1 cellular context compared by ENCODE assay signal in the genomic region with DNA sequence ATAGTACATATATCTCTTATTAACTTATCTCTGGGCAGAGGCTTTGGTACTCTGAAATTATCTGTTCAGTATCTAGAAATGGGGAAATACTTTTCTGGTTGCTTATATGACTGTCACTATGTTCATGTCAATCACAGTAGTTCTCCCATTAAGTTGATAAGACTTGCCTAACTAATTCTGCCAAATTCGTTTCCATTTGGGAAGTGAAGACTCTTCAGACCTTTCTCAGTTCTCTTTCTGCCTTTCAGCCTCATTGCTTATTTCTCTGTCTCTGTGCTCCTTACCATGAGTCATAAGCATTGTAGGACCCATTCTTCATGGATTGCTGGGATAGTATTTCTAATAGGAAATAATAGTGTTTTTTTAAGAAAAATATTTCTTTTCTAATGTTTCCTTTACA.
TF ChIP-seq lines count a peak whose summit lies in the region.

No MANE protein-coding gene starts in this region.

TF ChIP-seq in WTC11, 78 proteins besides CTCF, POLR2A, EP300 and RAD21 (continued from another document):
- TF ChIP-seq, protein P1, sequence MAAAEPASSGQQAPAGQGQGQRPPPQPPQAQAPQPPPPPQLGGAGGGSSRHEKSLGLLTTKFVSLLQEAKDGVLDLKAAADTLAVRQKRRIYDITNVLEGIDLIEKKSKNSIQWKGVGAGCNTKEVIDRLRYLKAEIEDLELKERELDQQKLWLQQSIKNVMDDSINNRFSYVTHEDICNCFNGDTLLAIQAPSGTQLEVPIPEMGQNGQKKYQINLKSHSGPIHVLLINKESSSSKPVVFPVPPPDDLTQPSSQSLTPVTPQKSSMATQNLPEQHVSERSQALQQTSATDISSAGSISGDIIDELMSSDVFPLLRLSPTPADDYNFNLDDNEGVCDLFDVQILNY (CRISPR knock-in tag; IDR thresholded peaks at IDR 0.05) = no peak
